ENCODE assay signal across 13 cellular contexts in the genomic region with DNA sequence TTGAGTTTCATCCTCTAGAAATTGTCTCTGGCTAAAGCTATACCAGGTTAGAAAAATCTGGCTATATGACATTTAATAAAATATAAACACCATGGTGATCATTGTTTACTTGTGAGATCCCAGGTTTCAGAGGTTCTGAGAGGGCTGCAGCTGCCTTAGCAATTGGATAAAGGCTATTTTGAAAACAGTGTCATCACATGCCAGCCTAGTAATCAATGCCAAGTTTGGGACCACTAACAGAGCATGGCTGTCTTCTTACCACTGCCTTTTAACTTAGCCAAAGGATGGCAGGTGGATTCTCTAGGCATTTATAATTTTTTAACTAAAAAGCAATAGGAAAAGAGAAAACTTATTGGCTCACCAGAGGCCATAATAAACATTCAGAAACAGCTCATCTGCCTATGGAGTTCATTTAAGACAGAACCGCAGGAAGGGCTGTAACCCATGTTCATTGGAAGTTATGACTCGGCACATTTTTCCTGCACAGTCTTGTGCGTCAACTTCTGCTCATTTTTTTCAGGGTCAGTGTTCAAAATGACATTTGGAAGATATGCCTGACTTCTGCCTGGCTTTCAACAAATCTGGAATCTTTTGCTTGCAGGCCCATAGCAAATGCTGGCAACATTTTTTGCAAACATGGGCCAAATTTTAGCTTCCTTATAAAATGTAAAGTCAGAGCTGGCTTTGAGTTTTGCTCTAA.
DNase-seq lines count a peak whose midpoint lies in the region; ATAC-seq and TF ChIP-seq lines count a peak whose summit lies in the region.
"Had no signal": no experiment of that assay in that cellular context is flagged by ENCODE, and none has a peak within 500 bp of the region (broad histone marks: within the 10 kb centered on the region; RNA-seq: fewer than 3 reads in every experiment).

No MANE protein-coding gene starts in this region.

- H3K27ac ChIP-seq in Panc1 (ENCODE audit: low read length) (peak overlapping the region; percentile 25; the same call in 1 of the 2 replicates), esophagus squamous epithelium (peak overlapping the region in 3 of 4 donors; percentile 25 to 71 (median 35))
- H3K27ac ChIP-seq: SJSA1 had no signal

- TF ChIP-seq CTCF in Panc1 (IDR thresholded peaks at IDR 0.05) = no peak
- TF ChIP-seq CTCF in esophagus squamous epithelium (IDR thresholded peaks at IDR 0.05) = no peak
- no peak for TF ChIP-seq CTCF in lower leg skin (IDR thresholded peaks at IDR 0.05)

- DNase-seq in AG20443 (ENCODE audit: low spot score) (peak; percentile 78), Panc1 (ENCODE audit: low read depth, low spot score) (no peak), esophagus squamous epithelium (lab: John Stamatoyannopoulos, UW) (no peak), myocyte (ENCODE audit: low read depth) (peak; percentile 78), lower leg skin (ENCODE audit: low spot score in 2 of 2) (no peak)
- DNase-seq in activated CD4-positive, alpha-beta T cell treated with anti-CD3 and anti-CD28 coated beads, Interleukin-2, amount 10 ng/mL, durations not matched to agents 24 days and 14 days = no peak
- DNase-seq: activated T-cell treated with anti-CD3 and anti-CD28 coated beads, Interleukin-2, amount 50 U/mL, for 24 hours; DMS153; retina; stimulated activated naive CD8-positive, alpha-beta T cell treated with anti-CD3 and anti-CD28 coated beads, Interleukin-15, amount 100 ng/mL, for 72 hours had no signal

- H3K36me3 Mint-ChIP-seq in activated CD4-positive, alpha-beta T cell treated with anti-CD3 and anti-CD28 coated beads, Interleukin-2, amount 10 ng/mL, durations not matched to agents 24 days and 14 days (ENCODE audit: low read depth) = no peaks in the 10 kb centered on the region

- WGBS in esophagus squamous epithelium, 2 donors = 8 to 16% methylated on average over 3 of the region's 3 CpGs
- WGBS in lower leg skin, 2 donors = 18 to 23% methylated on average over 3 of the region's 3 CpGs

- no peak for ATAC-seq in Panc1
- no peak for ATAC-seq in GM21390 (IDR thresholded peaks at IDR 0.05; ENCODE audit: unreplicated experiment)
- ATAC-seq in HG02763 (IDR thresholded peaks at IDR 0.05; ENCODE audit: unreplicated experiment) = no peak
- ATAC-seq: stimulated activated naive CD8-positive, alpha-beta T cell treated with anti-CD3 and anti-CD28 coated beads, Interleukin-15, amount 100 ng/mL, for 72 hours had no signal

- H3K36me3 ChIP-seq in Panc1 (ENCODE audit: control insufficient read depth, insufficient read depth, low read length) = no peaks in the 10 kb centered on the region
- H3K36me3 ChIP-seq in esophagus squamous epithelium = no peaks in the 10 kb centered on the region
- H3K36me3 ChIP-seq: SJSA1 had no signal

- no peaks in the 10 kb centered on the region for H3K27me3 ChIP-seq in Panc1 (ENCODE audit: control insufficient read depth, insufficient read depth, low read length)
- H3K27me3 ChIP-seq in esophagus squamous epithelium = no peaks in the 10 kb centered on the region
- H3K27me3 ChIP-seq: SJSA1 had no signal

- in situ Hi-C loops in Panc1 (cut with HindIII; ENCODE audit: low pct_unique_long_range_greater_than_20kb, low sequenced_read_pairs) = no loop called here

- no peaks in the 10 kb centered on the region for H3K27me3 Mint-ChIP-seq in activated CD4-positive, alpha-beta T cell treated with anti-CD3 and anti-CD28 coated beads, Interleukin-2, amount 10 ng/mL, durations not matched to agents 24 days and 14 days
- H3K27me3 Mint-ChIP-seq: activated T-cell treated with anti-CD3 and anti-CD28 coated beads, Interleukin-2, amount 50 U/mL, for 24 hours; stimulated activated naive CD8-positive, alpha-beta T cell treated with anti-CD3 and anti-CD28 coated beads, Interleukin-15, amount 100 ng/mL, for 72 hours had no signal

- H3K4me1 ChIP-seq in Panc1 (ENCODE audit: control insufficient read depth, insufficient read depth, low read length) = no peaks in the 10 kb centered on the region
- peaks cover 9 to 17% (median 11%) of the 10 kb centered on the region in 3 donors for H3K4me1 ChIP-seq in esophagus squamous epithelium

- H3K4me3 Mint-ChIP-seq in activated CD4-positive, alpha-beta T cell treated with anti-CD3 and anti-CD28 coated beads, Interleukin-2, amount 10 ng/mL, durations not matched to agents 24 days and 14 days = no peak overlapping the region
- H3K4me3 Mint-ChIP-seq: activated T-cell treated with anti-CD3 and anti-CD28 coated beads, Interleukin-2, amount 50 U/mL, for 24 hours; stimulated activated naive CD8-positive, alpha-beta T cell treated with anti-CD3 and anti-CD28 coated beads, Interleukin-15, amount 100 ng/mL, for 72 hours had no signal

- no peak for TF ChIP-seq POLR2A in esophagus squamous epithelium (IDR thresholded peaks at IDR 0.05)
- no peak for TF ChIP-seq POLR2A in lower leg skin (IDR thresholded peaks at IDR 0.05)

- H3K9me3 Mint-ChIP-seq in activated CD4-positive, alpha-beta T cell treated with anti-CD3 and anti-CD28 coated beads, Interleukin-2, amount 10 ng/mL, durations not matched to agents 24 days and 14 days = peaks cover 3% of the 10 kb centered on the region
- H3K9me3 Mint-ChIP-seq: activated T-cell treated with anti-CD3 and anti-CD28 coated beads, Interleukin-2, amount 50 U/mL, for 24 hours had no signal

- H3K4me1 Mint-ChIP-seq in activated CD4-positive, alpha-beta T cell treated with anti-CD3 and anti-CD28 coated beads, Interleukin-2, amount 10 ng/mL, durations not matched to agents 24 days and 14 days = peaks cover 2% of the 10 kb centered on the region

- H3K4me3 ChIP-seq in Panc1 (ENCODE audit: low read depth in 2 of 2, low read length in 2 of 2) (no peak overlapping the region), esophagus squamous epithelium (no peak overlapping the region), lower leg skin (ENCODE audit: low read depth, poor library complexity, severe bottlenecking) (no peak overlapping the region)
- H3K4me3 ChIP-seq: SJSA1 had no signal

- CTCF ChIA-PET in Panc1 (lab: Charles Lee) = no interaction called here

- intact Hi-C loops in Panc1 (cut with micrococcal nuclease; ENCODE audit: unreplicated experiment) (no loop called here), esophagus squamous epithelium (cut with DNase I) (no loop called here), lower leg skin (cut with DNase I; ENCODE audit: low total_unique reads) (no loop called here)
- intact Hi-C loops in activated CD4-positive, alpha-beta T cell treated with anti-CD3 and anti-CD28 coated beads, Interleukin-2, amount 10 ng/mL, durations not matched to agents 24 days and 14 days (cut with micrococcal nuclease) = loop anchor here (10.0 kb wide), 1 partner anchor 478 kb away; a partner anchor contains a TSS

- no peaks in the 10 kb centered on the region for H3K9me3 ChIP-seq in Panc1 (ENCODE audit: control insufficient read depth, insufficient read depth, low read depth, low read length)
- H3K9me3 ChIP-seq in esophagus squamous epithelium = no peaks in the 10 kb centered on the region
- H3K9me3 ChIP-seq: SJSA1 had no signal

- POLR2A ChIA-PET in Panc1 (lab: Charles Lee) = no interaction called here

- no peak overlapping the region for H3K27ac Mint-ChIP-seq in activated CD4-positive, alpha-beta T cell treated with anti-CD3 and anti-CD28 coated beads, Interleukin-2, amount 10 ng/mL, durations not matched to agents 24 days and 14 days
- H3K27ac Mint-ChIP-seq: activated T-cell treated with anti-CD3 and anti-CD28 coated beads, Interleukin-2, amount 50 U/mL, for 24 hours; stimulated activated naive CD8-positive, alpha-beta T cell treated with anti-CD3 and anti-CD28 coated beads, Interleukin-15, amount 100 ng/mL, for 72 hours had no signal

- BruUV-seq in Panc1 (replicated peaks; lab: Mats Ljungman, UMichigan) = no TSS peak

Comparison
In these comparisons a context has a peak if more than half of its experiments do, and no peak if none do; other contexts are left out.
1. DNase-seq: peak in AG20443 (single experiment) and myocyte (single experiment); none in Panc1 (single experiment), esophagus squamous epithelium (single experiment), activated CD4-positive, alpha-beta T cell treated with anti-CD3 and anti-CD28 coated beads, Interleukin-2, amount 10 ng/mL, durations not matched to agents 24 days and 14 days (single experiment) and lower leg skin (0 of 2).